Comparison of ENCODE assay signal across 15 cellular contexts in the genomic region with DNA sequence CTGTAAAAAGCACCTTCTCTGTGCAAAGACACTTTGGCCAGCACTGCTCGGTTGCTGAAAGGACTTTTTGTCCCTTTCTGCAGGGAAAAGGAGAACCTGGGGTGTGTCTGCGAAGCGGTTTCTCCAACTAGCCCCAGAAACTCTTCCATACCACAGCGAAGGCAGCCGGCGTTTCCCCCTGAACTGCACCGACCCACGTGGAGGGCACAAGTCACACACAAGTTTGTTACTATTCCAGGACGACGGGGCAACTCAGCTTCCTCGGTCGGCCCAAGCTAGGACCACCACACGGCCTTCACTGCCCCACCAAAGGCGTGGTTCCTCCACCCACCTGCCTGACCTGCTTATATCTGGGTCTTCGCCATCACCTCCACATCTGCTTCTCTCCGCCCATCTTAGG. TPM values are rescaled to one million over a fixed set of nuclear protein-coding genes. Genes with fewer than 3 reads are reported as not detected.
A peak's percentile ranks its signal among the peaks of the same experiment; 100 is the strongest.
DNase-seq lines count a peak whose midpoint lies in the region; ATAC-seq, FAIRE-seq and TF ChIP-seq lines count a peak whose summit lies in the region.
"Had no signal": no experiment of that assay in that cellular context is flagged by ENCODE, and none has a peak within 500 bp of the region (broad histone marks: within the 10 kb centered on the region; RNA-seq: fewer than 3 reads in every experiment).

No MANE protein-coding gene starts in this region.

- DNase-seq in GM23338 (ENCODE audit: low spot score): no peak
- no peak for DNase-seq in adipocyte (ENCODE audit: low read depth)
- DNase-seq in RCC 7860 (ENCODE audit: low spot score): no peak
- DNase-seq in ascending aorta (ENCODE audit: low spot score in 2 of 2): no peak
- DNase-seq in medulla oblongata (ENCODE audit: extremely low spot score): no peak
- DNase-seq: brain microvascular endothelial cell; stimulated activated CD4-positive, alpha-beta T cell treated with anti-CD3 and anti-CD28 coated beads, Interleukin-2, amount 100 ng/mL, for 48 hours had no signal

- no peaks in the 10 kb centered on the region for H3K36me3 Mint-ChIP-seq in GM23338 (ENCODE audit: low read depth)

- H3K9me3 Mint-ChIP-seq in GM23338: no peaks in the 10 kb centered on the region

- H3K4me1 ChIP-seq in BLaER1: peaks cover 78% of the 10 kb centered on the region
- H3K4me1 ChIP-seq in GM23338 (ENCODE audit: insufficient read depth): peaks cover 4% of the 10 kb centered on the region; the same call in 1 of the 2 replicates
- H3K4me1 ChIP-seq in adipocyte (ENCODE audit: control insufficient read depth, insufficient read depth, low read length): peaks cover 16% of the 10 kb centered on the region
- H3K4me1 ChIP-seq in ascending aorta: peaks cover 0 to 17% of the 10 kb centered on the region in 2 donors

- no peak overlapping the region for H2AFZ ChIP-seq in GM23338
- no peak overlapping the region for H2AFZ ChIP-seq in neural cell (ENCODE audit: low read depth, low read length)

- H3K4me2 ChIP-seq in BLaER1: peak overlapping the region; percentile 100
- no peak overlapping the region for H3K4me2 ChIP-seq in GM23338
- peak overlapping the region; percentile 2 for H3K4me2 ChIP-seq in neural cell (ENCODE audit: low read length)

- H3K27ac Mint-ChIP-seq in GM23338: no peak overlapping the region

- peaks cover 83% of the 10 kb centered on the region for H3K27me3 Mint-ChIP-seq in GM23338 (ENCODE audit: insufficient read depth, low read depth, poor library complexity)

- H4K20me1 ChIP-seq in BLaER1 (peaks cover 31% of the 10 kb centered on the region), GM23338 (replicated peaks; ENCODE audit: insufficient read depth) (no peaks in the 10 kb centered on the region), neural cell (ENCODE audit: insufficient read depth) (no peaks in the 10 kb centered on the region)

- TF ChIP-seq CTCF in GM23338 (conservative IDR thresholded peaks at IDR 0.05; ENCODE audit: low read depth in 2 of 2) (no peak), neural cell (IDR thresholded peaks at IDR 0.05; ENCODE audit: poor library complexity, severe bottlenecking) (no peak), ascending aorta (IDR thresholded peaks at IDR 0.05) (no peak)

- H3K4me3 ChIP-seq in BLaER1 (peak overlapping the region; percentile 79), GM23338 (no peak overlapping the region), adipocyte (ENCODE audit: low read length) (peak overlapping the region; percentile 88), neural cell (ENCODE audit: low read length) (peak overlapping the region; percentile 90), ascending aorta (peak overlapping the region in 1 of 2 donors; percentile 64)
- H3K4me3 ChIP-seq: K562, mucosa of descending colon had no signal

- H3K36me3 ChIP-seq in BLaER1: no peaks in the 10 kb centered on the region
- no peaks in the 10 kb centered on the region for H3K36me3 ChIP-seq in GM23338 (ENCODE audit: insufficient read depth)
- H3K36me3 ChIP-seq in adipocyte (ENCODE audit: control insufficient read depth, insufficient read depth, low read length, severe bottlenecking): no peaks in the 10 kb centered on the region
- no peaks in the 10 kb centered on the region for H3K36me3 ChIP-seq in neural cell (ENCODE audit: insufficient read depth, low read length)
- no peaks in the 10 kb centered on the region for H3K36me3 ChIP-seq in ascending aorta
- H3K36me3 ChIP-seq: brain microvascular endothelial cell had no signal

- H3K4me1 Mint-ChIP-seq in GM23338: no peaks in the 10 kb centered on the region; the same call in 2 of the 3 replicates

- TF ChIP-seq EP300 in neural cell (conservative IDR thresholded peaks at IDR 0.05; ENCODE audit: poor library complexity, severe bottlenecking): no peak

- H3K9me3 ChIP-seq in BLaER1 (no peaks in the 10 kb centered on the region), adipocyte (ENCODE audit: control insufficient read depth, low read length) (no peaks in the 10 kb centered on the region), neural cell (ENCODE audit: low read length) (no peaks in the 10 kb centered on the region), ascending aorta (no peaks in the 10 kb centered on the region)
- H3K9me3 ChIP-seq: mucosa of descending colon had no signal

- H3K27ac ChIP-seq in BLaER1 (peak overlapping the region; percentile 76), GM23338 (ENCODE audit: low read depth) (no peak overlapping the region), neural cell (ENCODE audit: low read length) (peak overlapping the region; percentile 34), ascending aorta (no peak overlapping the region)
- H3K27ac ChIP-seq: brain microvascular endothelial cell had no signal

- ATAC-seq in GM23338 (peak; percentile 2; the same call in 2 of the 3 replicates), HG03432 (IDR thresholded peaks at IDR 0.05; ENCODE audit: unreplicated experiment) (no peak)
- ATAC-seq: K562 had no signal

- peak overlapping the region; percentile 16; the same call in 1 of the 3 replicates for H3K4me3 Mint-ChIP-seq in GM23338

- no peaks in the 10 kb centered on the region for H3K79me2 ChIP-seq in GM23338 (replicated peaks; ENCODE audit: insufficient read depth)
- H3K79me2 ChIP-seq in neural cell (replicated peaks; ENCODE audit: insufficient read depth, low read length): no peaks in the 10 kb centered on the region

- FAIRE-seq in RCC 7860 (lab: Jason Lieb, UNC): no peak
- FAIRE-seq: endometrium, frontal cortex, GM12891, K562 had no signal

- H3K27me3 ChIP-seq in BLaER1 (peaks cover 25% of the 10 kb centered on the region; the same call in 1 of the 2 replicates), GM23338 (ENCODE audit: insufficient read depth) (peaks cover 92% of the 10 kb centered on the region), adipocyte (replicated peaks; ENCODE audit: control insufficient read depth, insufficient read depth, low read length) (peaks cover 25% of the 10 kb centered on the region), neural cell (ENCODE audit: insufficient read depth, low read depth, low read length) (peaks cover 24% of the 10 kb centered on the region), ascending aorta (no peaks in the 10 kb centered on the region)

- intact Hi-C loops in ascending aorta (cut with DNase I): no loop called here

- H3K9me2 ChIP-seq in GM23338 (ENCODE audit: insufficient read depth): no peaks in the 10 kb centered on the region
- no peaks in the 10 kb centered on the region for H3K9me2 ChIP-seq in neural cell (ENCODE audit: insufficient read depth, low read length)

- H3K9ac ChIP-seq in BLaER1 (peak overlapping the region; percentile 67), adipocyte (ENCODE audit: low read length) (peak overlapping the region; percentile 45), neural cell (ENCODE audit: low read length) (peak overlapping the region; percentile 51)

- no peak for TF ChIP-seq RAD21 in neural cell (conservative IDR thresholded peaks at IDR 0.05)

- H3F3A ChIP-seq in GM23338 (replicated peaks; ENCODE audit: low read depth) (0 out of 2 replicates have a peak, but pooled peaks cover 4% of the 10 kb centered on the region), neural cell (ENCODE audit: insufficient read depth, low read length, poor library complexity, severe bottlenecking) (no peaks in the 10 kb centered on the region)

TF ChIP-seq in GM23338, 12 proteins besides CTCF, POLR2A, EP300 and RAD21 (continues in another document):
- TF ChIP-seq EZH2 (IDR thresholded peaks at IDR 0.05; ENCODE audit: low read depth, unreplicated experiment) (no peak), POLR2AphosphoS5 (IDR thresholded peaks at IDR 0.05; ENCODE audit: low read depth) (no peak), CREB1 (CRISPR knock-in tag; IDR thresholded peaks at IDR 0.05; ENCODE audit: low read depth) (no peak), STAT1 (IDR thresholded peaks at IDR 0.05; ENCODE audit: unreplicated experiment) (no peak), ZNF331 (CRISPR knock-in tag; IDR thresholded peaks at IDR 0.05; ENCODE audit: low read depth) (no peak), ZNF114 (CRISPR knock-in tag; IDR thresholded peaks at IDR 0.05) (no peak), NANOG (IDR thresholded peaks at IDR 0.05; ENCODE audit: borderline replicate concordance) (no peak)

RNA-seq across cellular contexts. Expression of a gene that starts 1.9 kb away (rescaled TPM):
- 0.17 TPM in 1 of 2 replicates, not detected in the other for total RNA-seq in GM23338 (2014; rRNA removed; shearing (Covaris generic))
- polyA plus RNA-seq in GM23338 (2016; fragmentation: Nextera tagmentation; extraction: Ambion mirVana): not detected in 2 replicates
- polyA plus RNA-seq in neural cell: 6.6 and 8.1 TPM in 2 replicates
- polyA minus RNA-seq in neural cell: 11.9 TPM in 2 replicates
- total RNA-seq in ascending aorta: 11.5 TPM

RNA-seq across cellular contexts. Expression of a gene that starts 6.7 kb away (rescaled TPM):
- total RNA-seq in GM23338 (2014; rRNA removed; shearing (Covaris generic)): 22.3 and 28.2 TPM in 2 replicates
- polyA plus RNA-seq in GM23338 (2016; fragmentation: Nextera tagmentation; extraction: Ambion mirVana): 9.0 and 11.8 TPM in 2 replicates
- polyA plus RNA-seq in neural cell: 42.1 and 44.8 TPM in 2 replicates
- 22.6 and 28.5 TPM in 2 replicates for polyA minus RNA-seq in neural cell
- 125 TPM for total RNA-seq in ascending aorta

RNA-seq across cellular contexts. Expression of a gene that starts 18.6 kb away (rescaled TPM):
- 21.3 and 24.8 TPM in 2 replicates for total RNA-seq in GM23338 (2014; rRNA removed; shearing (Covaris generic))
- polyA plus RNA-seq in GM23338 (2016; fragmentation: Nextera tagmentation; extraction: Ambion mirVana): 14.9 and 15.9 TPM in 2 replicates
- polyA plus RNA-seq in neural cell: 48.6 and 54.4 TPM in 2 replicates
- polyA minus RNA-seq in neural cell: 28.4 and 31.9 TPM in 2 replicates
- 71.3 TPM for total RNA-seq in ascending aorta

RNA-seq across cellular contexts. Expression of a gene that starts 31.6 kb away (rescaled TPM):
- total RNA-seq in GM23338 (2014; rRNA removed; shearing (Covaris generic)): 0.17 TPM in 1 of 2 replicates, not detected in the other
- 0.23 and 0.26 TPM in 2 replicates for polyA plus RNA-seq in GM23338 (2016; fragmentation: Nextera tagmentation; extraction: Ambion mirVana)
- polyA plus RNA-seq in neural cell: 1.7 and 2.8 TPM in 2 replicates
- 3.8 and 6.1 TPM in 2 replicates for polyA minus RNA-seq in neural cell
- total RNA-seq in ascending aorta: 131 TPM

Comparison
In these comparisons a context has a peak if more than half of its experiments do, and no peak if none do; other contexts are left out.
1. H3K27ac ChIP-seq: peak in BLaER1 (single experiment) and neural cell (single experiment); none in GM23338 (single experiment) and ascending aorta (0 of 2).
2. RNA of a gene that starts 1.9 kb away (total RNA-seq): 11.5 TPM in ascending aorta (single experiment); 0.17 TPM in GM23338; every median in the first group is over 10 times any median in the second.
3. Peak in every context shown above with its lines, with median percentiles within 50 percentile points of each other: H3K9ac ChIP-seq.